ENCODE assay signal across 27 cellular contexts in genomic region chr16:11719171-11719570, GRCh38. TPM values are rescaled to one million over a fixed set of nuclear protein-coding genes. Genes with fewer than 3 reads are reported as not detected.
DNase-seq lines count a peak whose midpoint lies in the region; ATAC-seq, FAIRE-seq and TF ChIP-seq lines count a peak whose summit lies in the region.
"Had no signal": no experiment of that assay in that cellular context is flagged by ENCODE, and none has a peak within 500 bp of the region (broad histone marks: within the 10 kb centered on the region; RNA-seq: fewer than 3 reads in every experiment).

No MANE protein-coding gene starts in this region.

- TF ChIP-seq RAD21 in HepG2 (CRISPR knock-in tag; IDR thresholded peaks at IDR 0.05): no peak

- POLR2A ChIA-PET in MCF 10A (lab: Yijun Ruan, JAX): interaction anchor here (1.5 to 2.2 kb wide), 2 partner anchors 23 to 323 kb away, joined by 5 read pairs; partner anchors contain the start of gene TXNDC11
- POLR2A ChIA-PET in OCI-LY7 (lab: Charles Lee): interaction anchor here (0.6 to 2.1 kb wide), 6 partner anchors 10 to 239 kb away, joined by 3 to 8 read pairs (median 4); no protein-coding TSS in a partner anchor
- POLR2A ChIA-PET in HepG2 (lab: Yijun Ruan, JAX): interaction anchor here (0.5 to 2.2 kb wide), 3 partner anchors 24 to 78 kb away, joined by 3 to 9 read pairs (median 5); partner anchors contain the start of genes TXNDC11 and ZC3H7A
- POLR2A ChIA-PET in PC-9 (lab: Charles Lee; ENCODE audit: unreplicated experiment): no interaction called here

- H3K4me3 Mint-ChIP-seq in MCF 10A (ENCODE audit: unreplicated experiment): no peak overlapping the region
- H3K4me3 Mint-ChIP-seq: CD8-positive, alpha-beta T cell; T-cell had no signal

- no peaks in the 10 kb centered on the region for H3K4me1 Mint-ChIP-seq in MCF 10A (ENCODE audit: insufficient read depth, unreplicated experiment)

- ATAC-seq in HepG2 (no peak), HG02678 (IDR thresholded peaks at IDR 0.05; ENCODE audit: unreplicated experiment) (no peak)
- ATAC-seq: CD8-positive, alpha-beta T cell; T-cell had no signal

- no peaks in the 10 kb centered on the region for H3K27me3 Mint-ChIP-seq in MCF 10A (ENCODE audit: insufficient read depth, unreplicated experiment)
- H3K27me3 Mint-ChIP-seq: T-cell had no signal

- H3K27me3 ChIP-seq in mammary epithelial cell (ENCODE audit: insufficient read depth, low read length): no peaks in the 10 kb centered on the region
- H3K27me3 ChIP-seq in HepG2 (ENCODE audit: control insufficient read depth in 1 of 2, insufficient read depth in 2 of 2, low read length in 2 of 2): no peaks in the 10 kb centered on the region
- no peaks in the 10 kb centered on the region for H3K27me3 ChIP-seq in H7 (ENCODE audit: control insufficient read depth, insufficient read depth, low read length)
- no peaks in the 10 kb centered on the region for H3K27me3 ChIP-seq in PC-9 (ENCODE audit: insufficient read depth, low read depth)
- H3K27me3 ChIP-seq in transverse colon: no peaks in the 10 kb centered on the region
- H3K27me3 ChIP-seq: Peyer's patch had no signal

- no peak for TF ChIP-seq CTCF in mammary epithelial cell (conservative IDR thresholded peaks at IDR 0.05 in 1 of 2, IDR thresholded peaks at IDR 0.05 in 1 of 2; ENCODE audit: extremely low read depth in 1 of 2, insufficient read depth in 1 of 2, low read depth in 1 of 2, low read length in 2 of 2)
- TF ChIP-seq CTCF in MCF 10A (IDR thresholded peaks at IDR 0.05; ENCODE audit: unreplicated experiment): no peak
- no peak for TF ChIP-seq CTCF in OCI-LY7 (conservative IDR thresholded peaks at IDR 0.05; ENCODE audit: low read length)
- no peak for TF ChIP-seq CTCF in HepG2 (CRISPR knock-in tag; IDR thresholded peaks at IDR 0.05)
- no peak for TF ChIP-seq CTCF in PC-9 (conservative IDR thresholded peaks at IDR 0.05)
- TF ChIP-seq CTCF in transverse colon (IDR thresholded peaks at IDR 0.05): no peak

- no peak for TF ChIP-seq POLR2A in HepG2 (IDR thresholded peaks at IDR 0.05; ENCODE audit: insufficient read depth in 1 of 2, low read depth in 2 of 2, low read length in 2 of 2)
- TF ChIP-seq POLR2A in transverse colon (IDR thresholded peaks at IDR 0.05): no peak

- intact Hi-C loops in mammary epithelial cell (cut with micrococcal nuclease) (loop anchor here (10.0 kb wide), 1 partner anchor 134 kb away; the partner anchor contains the start of gene LITAF), MCF 10A (cut with micrococcal nuclease) (loop anchor here (10.0 kb wide), 1 partner anchor 744 kb away; no protein-coding TSS in a partner anchor), OCI-LY7 (cut with micrococcal nuclease; ENCODE audit: unreplicated experiment) (loop anchor here (2.0 kb wide), 1 partner anchor 22 kb away; no protein-coding TSS in a partner anchor), HepG2 (cut with micrococcal nuclease; ENCODE audit: unreplicated experiment) (no loop called here), PC-9 (cut with micrococcal nuclease; ENCODE audit: unreplicated experiment) (loop anchor here (10.0 kb wide), 1 partner anchor 184 kb away; no protein-coding TSS in a partner anchor), transverse colon (cut with DNase I; ENCODE audit: low total_unique reads) (loop anchor here (5.0 to 10.0 kb wide), 2 partner anchors 184 to 322 kb away; no protein-coding TSS in a partner anchor)

- CTCF ChIA-PET in mammary epithelial cell (lab: Charles Lee; ENCODE audit: low non-redundant PET): no interaction called here
- CTCF ChIA-PET in MCF 10A (lab: Yijun Ruan, JAX): interaction anchor here (0.7 to 2.6 kb wide), 4 partner anchors 12 to 323 kb away, joined by 3 to 14 read pairs (median 4); no protein-coding TSS in a partner anchor
- CTCF ChIA-PET in OCI-LY7 (lab: Charles Lee; ENCODE audit: unreplicated experiment): no interaction called here
- CTCF ChIA-PET in HepG2 (lab: Yijun Ruan, JAX; ENCODE audit: low intra/inter-chr PET ratio, low total read pairs): no interaction called here
- CTCF ChIA-PET in PC-9 (lab: Charles Lee): no interaction called here

- H3K9me2 ChIP-seq in OCI-LY7 (ENCODE audit: insufficient read depth, low read length): no peaks in the 10 kb centered on the region
- no peaks in the 10 kb centered on the region for H3K9me2 ChIP-seq in PC-9 (ENCODE audit: insufficient read depth)

- BruUV-seq in mammary epithelial cell (replicated peaks; lab: Mats Ljungman, UMichigan) (TSS peak; percentile 8), MCF 10A (replicated peaks; lab: Mats Ljungman, UMichigan) (no TSS peak), OCI-LY7 (replicated peaks; lab: Mats Ljungman, UMichigan) (TSS peak; percentile 26), HepG2 (replicated peaks; lab: Mats Ljungman, UMichigan) (TSS peak; percentile 23), PC-9 (replicated peaks; lab: Mats Ljungman, UMichigan) (no TSS peak)

- FAIRE-seq in HepG2 (lab: Jason Lieb, UNC): no peak
- FAIRE-seq: D721Med, HTR-8/SVneo had no signal

- no peaks in the 10 kb centered on the region for H3K9me3 ChIP-seq in mammary epithelial cell (replicated peaks; ENCODE audit: insufficient read depth, low read length)
- no peaks in the 10 kb centered on the region for H3K9me3 ChIP-seq in OCI-LY7 (ENCODE audit: low read length)
- no peaks in the 10 kb centered on the region for H3K9me3 ChIP-seq in HepG2 (ENCODE audit: low read length)
- H3K9me3 ChIP-seq in PC-9 (ENCODE audit: insufficient read depth, low read depth): no peaks in the 10 kb centered on the region
- H3K9me3 ChIP-seq in transverse colon: no peaks in the 10 kb centered on the region
- H3K9me3 ChIP-seq: HAP-1, Peyer's patch had no signal

- H3K9me3 Mint-ChIP-seq in MCF 10A (ENCODE audit: unreplicated experiment): no peaks in the 10 kb centered on the region
- H3K9me3 Mint-ChIP-seq: CD8-positive, alpha-beta T cell; T-cell had no signal

- TF ChIP-seq EP300 in HepG2 (IDR thresholded peaks at IDR 0.05; ENCODE audit: low read depth in 2 of 2, low read length in 2 of 2): peak in 1 of 2 experiments; percentile 16; a peak in 1 of 4 replicates
- TF ChIP-seq EP300 in HepG2 (CRISPR knock-in tag; IDR thresholded peaks at IDR 0.05; ENCODE audit: borderline replicate concordance): no peak
- TF ChIP-seq EP300 in transverse colon (IDR thresholded peaks at IDR 0.05; ENCODE audit: low read depth): no peak

- in situ Hi-C loops in mammary epithelial cell (cut with MboI; ENCODE audit: low sequenced_read_pairs in 2 of 2): loop anchor here in 1 of 2 donors (25.0 kb wide), 1 partner anchor 757 kb away; no protein-coding TSS in a partner anchor
- in situ Hi-C loops in HepG2 (cut with HindIII; ENCODE audit: extremely low pct_ligation_motif_present, low pct_unique_long_range_greater_than_20kb): loop anchor here (10.0 kb wide), 1 partner anchor 324 kb away; no protein-coding TSS in a partner anchor
- in situ Hi-C loops in transverse colon (cut with MboI; ENCODE audit: low pct_ligation_motif_present in 1 of 4, low pct_unique_long_range_greater_than_20kb in 1 of 4, low sequenced_read_pairs in 3 of 4): loop anchor here in 3 of 4 donors (10.0 to 25.0 kb wide), 3 partner anchors 174 to 332 kb away; no protein-coding TSS in a partner anchor

- peaks cover 69% of the 10 kb centered on the region for H3K36me3 Mint-ChIP-seq in MCF 10A (ENCODE audit: insufficient read depth, unreplicated experiment)

- no peak overlapping the region for H3K4me2 ChIP-seq in mammary epithelial cell (ENCODE audit: insufficient read depth, low read depth, low read length)
- no peak overlapping the region for H3K4me2 ChIP-seq in OCI-LY7 (ENCODE audit: low read length)
- H3K4me2 ChIP-seq in HepG2 (ENCODE audit: low read depth, low read length): no peak overlapping the region
- H3K4me2 ChIP-seq in PC-9: no peak overlapping the region

- DNase-seq in mammary epithelial cell (no peak), MCF 10A (ENCODE audit: unreplicated experiment) (no peak), OCI-LY7 (ENCODE audit: low spot score) (no peak), HepG2 (ENCODE audit: low spot score) (peak; percentile 60), H7 (no peak), PC-9 (no peak), transverse colon (no peak)
- DNase-seq: AML-193; C1 segment of cervical spinal cord; CD8-positive, alpha-beta T cell; DMS53; IMR-90; Karpas-422; NCI-H1048; NCI-H1417 treated with DMSO at 0.1 percent for 48 hours; NCI-H187; NCI-H2107; NCI-H2227 treated with DMSO at 0.1 percent for 48 hours; NCI-H510A; NCI-H748 treated with DMSO at 0.1 percent for 48 hours; NK-92 treated with Interleukin-12 subunit alpha and Interleukin-12 subunit beta, amount 100 ng/mL, for 24 hours; Peyer's patch; T-cell had no signal

- H4K20me1 ChIP-seq in mammary epithelial cell (ENCODE audit: insufficient read depth, low read length) (no peaks in the 10 kb centered on the region), OCI-LY7 (ENCODE audit: insufficient read depth, low read length) (no peaks in the 10 kb centered on the region), HepG2 (ENCODE audit: insufficient read depth, low read length) (peaks cover 25% of the 10 kb centered on the region; the same call in 1 of the 2 replicates), PC-9 (ENCODE audit: insufficient read depth) (peaks cover 10% of the 10 kb centered on the region; the same call in 1 of the 2 replicates)

- dilution Hi-C loops in mammary epithelial cell (cut with HindIII; ENCODE audit: low sequenced_read_pairs): no loop called here

- H3K4me1 ChIP-seq in mammary epithelial cell (ENCODE audit: insufficient read depth, low read length) (no peaks in the 10 kb centered on the region), OCI-LY7 (ENCODE audit: insufficient read depth, low read length, poor library complexity, severe bottlenecking) (peaks cover 72% of the 10 kb centered on the region), HepG2 (ENCODE audit: insufficient read depth, low read length) (peaks cover 52% of the 10 kb centered on the region), PC-9 (replicated peaks; ENCODE audit: insufficient read depth) (no peaks in the 10 kb centered on the region), transverse colon (peaks cover 0 to 34% (median 10%) of the 10 kb centered on the region in 4 donors)

- H3K9ac ChIP-seq in mammary epithelial cell (ENCODE audit: insufficient read depth, low read length) (no peak overlapping the region), HepG2 (ENCODE audit: insufficient read depth, low read depth, low read length) (no peak overlapping the region)

- H2AFZ ChIP-seq in mammary epithelial cell (ENCODE audit: low read depth, low read length): no peak overlapping the region
- no peak overlapping the region for H2AFZ ChIP-seq in OCI-LY7 (ENCODE audit: low read length)
- H2AFZ ChIP-seq in HepG2 (ENCODE audit: low read length): no peak overlapping the region
- H2AFZ ChIP-seq in PC-9: no peak overlapping the region

- H3K36me3 ChIP-seq in mammary epithelial cell (ENCODE audit: insufficient read depth, low read length) (peaks cover 22% of the 10 kb centered on the region), OCI-LY7 (ENCODE audit: insufficient read depth, low read length) (peaks cover 82% of the 10 kb centered on the region), HepG2 (replicated peaks in 1 of 2; ENCODE audit: control insufficient read depth in 1 of 2, insufficient read depth in 2 of 2, low read length in 2 of 2) (peaks cover 22 to 76% of the 10 kb centered on the region in 2 experiments), H7 (replicated peaks; ENCODE audit: control insufficient read depth, insufficient read depth, low read length) (peaks cover 6% of the 10 kb centered on the region), PC-9 (ENCODE audit: low read depth) (0 out of 2 replicates have a peak, but pooled peaks cover 4% of the 10 kb centered on the region), transverse colon (peaks cover 0 to 21% (median 5%) of the 10 kb centered on the region in 4 donors)

- H3K4me3 ChIP-seq in mammary epithelial cell (replicated peaks in 1 of 3; ENCODE audit: insufficient read depth in 1 of 3, low read depth in 2 of 3, low read length in 3 of 3): no peak overlapping the region
- H3K4me3 ChIP-seq in OCI-LY7 (ENCODE audit: low read depth, low read length, poor library complexity, severe bottlenecking): no peak overlapping the region
- H3K4me3 ChIP-seq in HepG2 (replicated peaks in 1 of 3; ENCODE audit: insufficient read depth in 1 of 3, low read depth in 2 of 3, low read length in 3 of 3): no peak overlapping the region
- no peak overlapping the region for H3K4me3 ChIP-seq in H7 (ENCODE audit: insufficient read depth, low read depth, low read length)
- H3K4me3 ChIP-seq in PC-9: no peak overlapping the region
- no peak overlapping the region for H3K4me3 ChIP-seq in transverse colon
- H3K4me3 ChIP-seq: HAP-1, Peyer's patch had no signal

- H3K27ac ChIP-seq in mammary epithelial cell (ENCODE audit: insufficient read depth, low read depth, low read length) (no peak overlapping the region), OCI-LY7 (ENCODE audit: low read depth, low read length, poor library complexity, severe bottlenecking) (peak overlapping the region; percentile 62), HepG2 (ENCODE audit: extremely low read length, insufficient read depth, low read length) (peak overlapping the region; percentile 28), PC-9 (no peak overlapping the region), transverse colon (no peak overlapping the region)

- peaks cover 14% of the 10 kb centered on the region for H3K79me2 ChIP-seq in mammary epithelial cell (ENCODE audit: insufficient read depth, low read length)
- peaks cover 14% of the 10 kb centered on the region; the same call in 1 of the 2 replicates for H3K79me2 ChIP-seq in OCI-LY7 (ENCODE audit: insufficient read depth, low read depth, low read length)
- peaks cover 7% of the 10 kb centered on the region for H3K79me2 ChIP-seq in HepG2 (ENCODE audit: insufficient read depth, low read length)
- H3K79me2 ChIP-seq in PC-9 (ENCODE audit: low read depth): no peaks in the 10 kb centered on the region

- no peak overlapping the region for H3K27ac Mint-ChIP-seq in MCF 10A (ENCODE audit: low read depth, unreplicated experiment)
- H3K27ac Mint-ChIP-seq: CD8-positive, alpha-beta T cell had no signal

- peaks cover 9% of the 10 kb centered on the region; the same call in 1 of the 2 replicates for H3F3A ChIP-seq in PC-9 (ENCODE audit: insufficient read depth, low read depth)

RNA-seq across cellular contexts. Expression of gene TXNDC11, which starts 23.5 kb away (rescaled TPM):
- total RNA-seq in mammary epithelial cell (10 to 100 TPM; 26.0 to 30.7 TPM), MCF 10A (2022) (38.2 and 43.7 TPM in 2 replicates), OCI-LY7 (2022) (88.6 and 96.7 TPM in 2 replicates), HepG2 (2016; rRNA removed; fragmentation: Illumina TruSeq; extraction: Trizol) (46.4 and 74.9 TPM in 2 replicates), PC-9 (2021) (30.9 and 40.9 TPM in 2 replicates), transverse colon (100 to 1,000 TPM in 1 of 4 donors, 10 to 100 TPM in 3; 66.8 to 105 (median 71.1) TPM)
- polyA plus RNA-seq in mammary epithelial cell (46.6 TPM), HepG2 (2011; rRNA removed) (123 and 124 TPM in 2 replicates)
- polyA minus RNA-seq in mammary epithelial cell: 34.0 TPM
- 79.8 and 96.0 TPM in 2 replicates for total RNA-seq in OCI-LY7 (2014; rRNA removed; shearing (Covaris generic))
- 35.1 and 37.4 TPM in 2 replicates for total RNA-seq in HepG2 (2016; cell fraction: cytosol; rRNA removed; fragmentation: Illumina TruSeq; extraction: Trizol; ENCODE audit: low read depth)
- 41.1 and 74.2 TPM in 2 replicates for total RNA-seq in HepG2 (2016; cell fraction: insoluble cytoplasmic fraction; rRNA removed; fragmentation: Illumina TruSeq; extraction: Trizol)
- total RNA-seq in HepG2 (2016; cell fraction: membrane; rRNA removed; fragmentation: Illumina TruSeq; extraction: Trizol): 66.4 and 69.7 TPM in 2 replicates
- 67.8 and 74.4 TPM in 2 replicates for total RNA-seq in HepG2 (2016; cell fraction: nucleus; rRNA removed; fragmentation: Illumina TruSeq; extraction: Trizol)
- 124 and 127 TPM in 2 replicates for polyA plus RNA-seq in HepG2 (2011; cell fraction: cytosol; rRNA removed)
- 90.0 and 92.7 TPM in 2 replicates for polyA plus RNA-seq in HepG2 (2011; cell fraction: nucleus; rRNA removed)
- 52.3 and 58.7 TPM in 2 replicates for polyA plus RNA-seq in HepG2 (2012)
- 27.8 and 29.0 TPM in 2 replicates for polyA plus RNA-seq in HepG2 (2016; cell fraction: cytosol; fragmentation: Illumina TruSeq; extraction: Trizol; ENCODE audit: low read depth)
- 50.3 and 56.6 TPM in 2 replicates for polyA plus RNA-seq in HepG2 (2016; cell fraction: insoluble cytoplasmic fraction; fragmentation: Illumina TruSeq; extraction: Trizol; ENCODE audit: low read depth)
- 51.9 and 62.9 TPM in 2 replicates for polyA plus RNA-seq in HepG2 (2016; cell fraction: membrane; fragmentation: Illumina TruSeq; extraction: Trizol; ENCODE audit: low read depth)
- polyA plus RNA-seq in HepG2 (2016; cell fraction: nucleus; fragmentation: Illumina TruSeq; extraction: Trizol; ENCODE audit: insufficient read depth, low read depth): 110 TPM in 2 replicates
- polyA minus RNA-seq in HepG2 (2011; rRNA and poly(A)+ RNA removed; ENCODE audit: low replicate concordance): 53.2 and 119 TPM in 2 replicates
- 62.7 TPM in 2 replicates for polyA minus RNA-seq in HepG2 (2011; cell fraction: cytosol; rRNA and poly(A)+ RNA removed)
- 73.1 and 73.3 TPM in 2 replicates for polyA minus RNA-seq in HepG2 (2011; cell fraction: nucleus; rRNA and poly(A)+ RNA removed)
- 12.3 and 14.4 TPM in 2 replicates for total RNA-seq in H7 (2014; rRNA removed; shearing (Covaris generic))

RNA-seq across cellular contexts. Expression of gene SNN, which starts 50.9 kb away (rescaled TPM):
- total RNA-seq in mammary epithelial cell (10 to 100 TPM; 14.2 to 32.7 TPM), MCF 10A (2022) (1.9 and 5.8 TPM in 2 replicates), OCI-LY7 (2022) (27.8 and 31.6 TPM in 2 replicates), HepG2 (2016; rRNA removed; fragmentation: Illumina TruSeq; extraction: Trizol) (8.4 TPM in 2 replicates), PC-9 (2021) (12.6 and 17.0 TPM in 2 replicates), transverse colon (10 to 100 TPM in 2 of 4 donors, 1 to 10 TPM in 2; 4.9 to 12.3 (median 8.6) TPM)
- polyA plus RNA-seq in mammary epithelial cell (14.2 TPM), HepG2 (2011; rRNA removed) (5.2 and 5.6 TPM in 2 replicates)
- polyA minus RNA-seq in mammary epithelial cell: 13.4 TPM
- total RNA-seq in OCI-LY7 (2014; rRNA removed; shearing (Covaris generic)): 28.3 and 31.8 TPM in 2 replicates
- total RNA-seq in HepG2 (2016; cell fraction: cytosol; rRNA removed; fragmentation: Illumina TruSeq; extraction: Trizol; ENCODE audit: low read depth): 7.1 and 8.0 TPM in 2 replicates
- total RNA-seq in HepG2 (2016; cell fraction: insoluble cytoplasmic fraction; rRNA removed; fragmentation: Illumina TruSeq; extraction: Trizol): 6.0 and 8.2 TPM in 2 replicates
- total RNA-seq in HepG2 (2016; cell fraction: membrane; rRNA removed; fragmentation: Illumina TruSeq; extraction: Trizol): 18.8 and 19.0 TPM in 2 replicates
- 4.0 and 5.8 TPM in 2 replicates for total RNA-seq in HepG2 (2016; cell fraction: nucleus; rRNA removed; fragmentation: Illumina TruSeq; extraction: Trizol)
- 4.6 and 5.0 TPM in 2 replicates for polyA plus RNA-seq in HepG2 (2011; cell fraction: cytosol; rRNA removed)
- polyA plus RNA-seq in HepG2 (2011; cell fraction: nucleus; rRNA removed): 4.7 and 4.9 TPM in 2 replicates
- 3.0 and 3.4 TPM in 2 replicates for polyA plus RNA-seq in HepG2 (2012)
- 8.8 and 9.8 TPM in 2 replicates for polyA plus RNA-seq in HepG2 (2016; cell fraction: cytosol; fragmentation: Illumina TruSeq; extraction: Trizol; ENCODE audit: low read depth)
- 8.1 and 9.3 TPM in 2 replicates for polyA plus RNA-seq in HepG2 (2016; cell fraction: insoluble cytoplasmic fraction; fragmentation: Illumina TruSeq; extraction: Trizol; ENCODE audit: low read depth)
- polyA plus RNA-seq in HepG2 (2016; cell fraction: membrane; fragmentation: Illumina TruSeq; extraction: Trizol; ENCODE audit: low read depth): 17.1 and 17.3 TPM in 2 replicates
- 7.7 and 8.0 TPM in 2 replicates for polyA plus RNA-seq in HepG2 (2016; cell fraction: nucleus; fragmentation: Illumina TruSeq; extraction: Trizol; ENCODE audit: insufficient read depth, low read depth)
- polyA minus RNA-seq in HepG2 (2011; rRNA and poly(A)+ RNA removed; ENCODE audit: low replicate concordance): 2.2 and 3.6 TPM in 2 replicates
- 1.6 and 1.9 TPM in 2 replicates for polyA minus RNA-seq in HepG2 (2011; cell fraction: cytosol; rRNA and poly(A)+ RNA removed)
- polyA minus RNA-seq in HepG2 (2011; cell fraction: nucleus; rRNA and poly(A)+ RNA removed): 4.4 and 4.9 TPM in 2 replicates
- 34.1 and 34.9 TPM in 2 replicates for total RNA-seq in H7 (2014; rRNA removed; shearing (Covaris generic))

Comparison
In these comparisons a context has a peak if more than half of its experiments do, and no peak if none do; other contexts are left out.
1. H3K27ac ChIP-seq: peak in OCI-LY7 (single experiment) and HepG2 (single experiment); none in mammary epithelial cell (single experiment), PC-9 (single experiment) and transverse colon (0 of 4).